In the genomic region with DNA sequence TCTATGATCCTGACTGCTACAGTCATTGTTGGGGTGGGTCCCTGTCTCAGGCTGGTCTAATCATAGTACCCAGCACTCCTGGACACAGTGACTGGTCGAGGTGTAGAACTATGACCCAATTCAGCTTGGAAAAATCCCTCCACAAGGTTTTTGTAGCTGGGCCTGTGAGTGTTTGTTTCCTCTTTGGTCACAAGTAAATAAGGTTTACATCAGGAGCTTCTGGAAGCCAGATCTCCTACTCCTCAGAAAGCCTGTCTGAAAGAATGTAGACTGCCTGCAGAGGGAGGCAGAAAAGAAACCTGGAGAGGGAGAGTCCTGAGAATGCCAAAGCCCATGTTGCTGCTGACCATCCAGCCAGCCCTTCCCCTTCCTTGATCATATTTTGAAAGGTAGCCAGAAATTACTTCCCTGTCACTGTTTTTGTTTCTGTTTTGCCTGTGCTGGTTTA, we compare ENCODE assay signal across 10 cellular contexts.
DNase-seq lines count a peak whose midpoint lies in the region; ATAC-seq and TF ChIP-seq lines count a peak whose summit lies in the region.
"Had no signal": no experiment of that assay in that cellular context is flagged by ENCODE, and none has a peak within 500 bp of the region (broad histone marks: within the 10 kb centered on the region; RNA-seq: fewer than 3 reads in every experiment).

No MANE protein-coding gene starts in this region.

- H3K9ac ChIP-seq in SK-N-SH: no peak overlapping the region

- H3K79me2 ChIP-seq in SK-N-SH (ENCODE audit: insufficient read depth): no peaks in the 10 kb centered on the region

- no peaks in the 10 kb centered on the region for H4K20me1 ChIP-seq in SK-N-SH (ENCODE audit: insufficient read depth)

- TF ChIP-seq CTCF in Calu3 (IDR thresholded peaks at IDR 0.05; ENCODE audit: unreplicated experiment) (no peak), SK-N-SH (IDR thresholded peaks at IDR 0.05) (0 out of 2 replicates have a peak, but pooled peaks have one; percentile 8), esophagus squamous epithelium (IDR thresholded peaks at IDR 0.05) (no peak), osteocyte (IDR thresholded peaks at IDR 0.05) (peak; percentile 13)

- POLR2A ChIA-PET in SK-N-SH (lab: Yijun Ruan, JAX): no interaction called here

- peak overlapping the region; percentile 73 for H3K27ac Mint-ChIP-seq in Calu3 (ENCODE audit: unreplicated experiment)
- peak overlapping the region; percentile 82 for H3K27ac Mint-ChIP-seq in osteocyte (ENCODE audit: unreplicated experiment)

- peak overlapping the region; percentile 43 to 56; a peak in 3 of 4 replicates for H3K27ac ChIP-seq in SK-N-SH (ENCODE audit: low read depth in 2 of 2, low read length in 1 of 2)
- peak overlapping the region; percentile 70 to 87 (median 78) for H3K27ac ChIP-seq in esophagus squamous epithelium
- no peak overlapping the region for H3K27ac ChIP-seq in substantia nigra (ENCODE audit: low read depth, low read length, poor library complexity, severe bottlenecking)

- no peak for TF ChIP-seq EP300 in SK-N-SH (IDR thresholded peaks at IDR 0.05; ENCODE audit: borderline replicate concordance in 1 of 2, low read depth in 1 of 2, low read length in 1 of 2)

- H3K36me3 Mint-ChIP-seq in Calu3 (ENCODE audit: insufficient read depth, unreplicated experiment) (peaks cover 5% of the 10 kb centered on the region), osteocyte (ENCODE audit: unreplicated experiment) (no peaks in the 10 kb centered on the region)

- CTCF ChIA-PET in Calu3 (lab: Charles Lee) (interaction anchor here (0.9 to 1.3 kb wide), 5 partner anchors 11 to 685 kb away, joined by 3 to 4 read pairs (median 3); no protein-coding TSS in a partner anchor), SK-N-SH (lab: Yijun Ruan, JAX) (no interaction called here)

- TF ChIP-seq POLR2A in esophagus squamous epithelium (IDR thresholded peaks at IDR 0.05): no peak

- peaks cover 0 to 9% of the 10 kb centered on the region in 2 experiments; a peak in 1 of 4 replicates for H3K4me1 ChIP-seq in SK-N-SH (ENCODE audit: control insufficient read depth in 1 of 2, insufficient read depth in 2 of 2, low read depth in 1 of 2, low read length in 1 of 2)
- peaks cover 0 to 31% (median 15%) of the 10 kb centered on the region in 3 donors for H3K4me1 ChIP-seq in esophagus squamous epithelium

- BruUV-seq in Calu3 (replicated peaks; lab: Mats Ljungman, UMichigan): no TSS peak

- H3K4me3 Mint-ChIP-seq in Calu3 (ENCODE audit: low read depth, unreplicated experiment) (no peak overlapping the region), osteocyte (ENCODE audit: unreplicated experiment) (no peak overlapping the region)

- no peak overlapping the region for H3K4me3 ChIP-seq in SK-N-SH (ENCODE audit: low read depth in 2 of 2, low read length in 1 of 2)
- no peak overlapping the region for H3K4me3 ChIP-seq in esophagus squamous epithelium

- H3K9me3 ChIP-seq in SK-N-SH: no peaks in the 10 kb centered on the region
- H3K9me3 ChIP-seq in esophagus squamous epithelium: no peaks in the 10 kb centered on the region

- no peaks in the 10 kb centered on the region for H3K9me2 ChIP-seq in SK-N-SH

- H2AFZ ChIP-seq in SK-N-SH (ENCODE audit: low read depth): peak overlapping the region; percentile 57

- no peaks in the 10 kb centered on the region for H3K27me3 ChIP-seq in SK-N-SH (ENCODE audit: insufficient read depth)
- H3K27me3 ChIP-seq in esophagus squamous epithelium: no peaks in the 10 kb centered on the region

- H3F3A ChIP-seq in SK-N-SH (replicated peaks; ENCODE audit: insufficient read depth): peaks cover 3% of the 10 kb centered on the region

- ATAC-seq in HG02973 (IDR thresholded peaks at IDR 0.05; ENCODE audit: unreplicated experiment): no peak

- H3K36me3 ChIP-seq in SK-N-SH (replicated peaks in 1 of 2; ENCODE audit: control insufficient read depth in 1 of 2, insufficient read depth in 2 of 2, low read length in 1 of 2) (no peaks in the 10 kb centered on the region), esophagus squamous epithelium (no peaks in the 10 kb centered on the region)

- no peak for TF ChIP-seq RAD21 in SK-N-SH (IDR thresholded peaks at IDR 0.05; ENCODE audit: low read length)

- WGBS in SK-N-SH (ENCODE audit: low lambda C conversion rate): 8% methylated on average over 1 of the region's 1 CpG
- WGBS in esophagus squamous epithelium, 2 donors: 50 to 67% methylated on average over 1 of the region's 1 CpG

- intact Hi-C loops in Calu3 (cut with micrococcal nuclease; ENCODE audit: unreplicated experiment) (loop anchor here (2.0 kb wide), 1 partner anchor 120 kb away; no protein-coding TSS in a partner anchor), esophagus squamous epithelium (cut with DNase I) (loop anchor here (5.0 kb wide), 1 partner anchor 123 kb away; the partner anchor contains the start of gene RAP2B)

- H3K4me1 Mint-ChIP-seq in Calu3 (ENCODE audit: low read depth, unreplicated experiment) (peaks cover 44% of the 10 kb centered on the region), osteocyte (ENCODE audit: unreplicated experiment) (peaks cover 26% of the 10 kb centered on the region)

- no peaks in the 10 kb centered on the region for H3K27me3 Mint-ChIP-seq in Calu3 (ENCODE audit: unreplicated experiment)
- H3K27me3 Mint-ChIP-seq in osteocyte (ENCODE audit: unreplicated experiment): no peaks in the 10 kb centered on the region

- no peaks in the 10 kb centered on the region for H3K9me3 Mint-ChIP-seq in Calu3 (ENCODE audit: low read depth, unreplicated experiment)
- no peaks in the 10 kb centered on the region for H3K9me3 Mint-ChIP-seq in osteocyte (ENCODE audit: unreplicated experiment)

- H3K4me2 ChIP-seq in SK-N-SH: 0 out of 2 replicates have a peak overlapping the region, but pooled peaks have one; percentile 1

- DNase-seq in Calu3: peak; percentile 53
- no peak for DNase-seq in SK-N-SH
- no peak for DNase-seq in esophagus squamous epithelium (lab: John Stamatoyannopoulos, UW)
- no peak for DNase-seq in osteocyte (ENCODE audit: extremely low spot score, unreplicated experiment)
- no peak for DNase-seq in substantia nigra (lab: John Stamatoyannopoulos, UW)
- DNase-seq in cerebellar cortex (ENCODE audit: low spot score): no peak
- no peak for DNase-seq in DMS114 treated with DMSO at 0.1 percent for 48 hours (lab: John Stamatoyannopoulos, UW; ENCODE audit: unreplicated experiment)
- DNase-seq: activated effector memory CD4-positive, alpha-beta T cell treated with Interleukin-2 at 50 U/mL for 16 hours; NCI-H82 had no signal

TF ChIP-seq in SK-N-SH, 30 proteins besides CTCF, POLR2A, EP300 and RAD21:
- no peak for TF ChIP-seq MXI1 (IDR thresholded peaks at IDR 0.05; ENCODE audit: low read depth, low read length)
- TF ChIP-seq NFIC (IDR thresholded peaks at IDR 0.05; ENCODE audit: borderline replicate concordance): 0 out of 2 replicates have a peak, but pooled peaks have one; percentile 18

Comparison
In these comparisons a context has a peak if more than half of its experiments do, and no peak if none do; other contexts are left out.
1. CTCF ChIP-seq: peak in SK-N-SH (single experiment) and osteocyte (single experiment); none in Calu3 (single experiment) and esophagus squamous epithelium (0 of 6).